In genomic region chr17:10226930-10227695, GRCh38 we compare ENCODE assay signal across 1 cellular context.
TF ChIP-seq lines count a peak whose summit lies in the region.

No MANE protein-coding gene starts in this region.

TF ChIP-seq in H1, 55 proteins besides CTCF, POLR2A, EP300 and RAD21 (continued from another document):
- TF ChIP-seq CTBP2 (IDR thresholded peaks at IDR 0.05; ENCODE audit: borderline replicate concordance, insufficient read depth, insufficient read length, low read length) (no peak), CBX5 (IDR thresholded peaks at IDR 0.05; ENCODE audit: low read depth, low read length) (no peak), YY1 (IDR thresholded peaks at IDR 0.05; ENCODE audit: low read depth, low read length) (0 out of 2 replicates have a peak, but pooled peaks have one; percentile 43)
